Comparison of ENCODE assay signal across 17 cellular contexts in the genomic region with DNA sequence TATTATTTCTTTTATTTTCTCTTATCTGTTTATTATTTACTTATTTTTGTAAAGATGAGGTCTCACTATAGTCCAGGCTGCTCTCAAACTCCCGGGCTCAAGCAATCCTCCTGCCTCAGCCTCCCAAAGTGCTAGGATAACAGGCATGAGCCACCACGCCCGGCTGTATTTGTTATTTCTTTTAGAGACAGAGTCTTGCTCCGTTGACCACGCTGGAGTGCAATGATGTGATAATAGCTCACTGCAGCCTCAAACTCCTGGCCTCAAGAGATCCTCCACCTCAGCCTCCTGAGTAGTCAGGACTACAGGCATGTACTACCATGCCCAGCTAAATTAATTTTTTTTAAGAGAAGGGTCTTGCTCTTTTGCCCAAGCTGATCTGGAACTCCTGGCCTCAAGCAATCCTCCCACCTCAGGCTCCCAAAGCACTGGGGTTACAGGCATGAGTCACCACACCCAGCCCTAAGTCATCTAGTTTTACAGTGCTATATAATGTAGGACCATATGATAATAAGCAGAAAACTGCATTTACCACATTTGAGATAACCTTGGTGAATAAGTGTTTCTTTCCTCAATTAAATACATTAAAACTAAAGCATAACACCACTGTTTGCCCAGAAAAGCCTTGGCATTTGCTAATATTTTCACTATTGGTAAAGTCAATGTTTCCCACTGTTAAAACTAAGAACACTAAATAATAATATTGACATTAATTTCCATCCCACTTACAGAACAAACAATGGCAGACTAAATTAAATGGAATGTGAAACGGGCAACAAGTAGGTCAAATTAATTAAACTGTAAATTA.
A peak's percentile ranks its signal among the peaks of the same experiment; 100 is the strongest.
DNase-seq lines count a peak whose midpoint lies in the region; ATAC-seq and TF ChIP-seq lines count a peak whose summit lies in the region.
"Had no signal": no experiment of that assay in that cellular context is flagged by ENCODE, and none has a peak within 500 bp of the region (broad histone marks: within the 10 kb centered on the region; RNA-seq: fewer than 3 reads in every experiment).

No MANE protein-coding gene starts in this region.

- intact Hi-C loops in activated CD4-positive, alpha-beta T cell treated with anti-CD3 and anti-CD28 coated beads for 36 hours (cut with DNase I, micrococcal nuclease): loop anchor here in 1 of 2 experiments (2.0 kb wide), 1 partner anchor 44 kb away; no protein-coding TSS in a partner anchor
- intact Hi-C loops in mucosa of descending colon (cut with DNase I, micrococcal nuclease): no loop called here

- no peaks in the 10 kb centered on the region for H3K9me3 ChIP-seq in mucosa of descending colon
- H3K9me3 ChIP-seq: adrenal gland had no signal

- H3K4me3 Mint-ChIP-seq in activated CD4-positive, alpha-beta T cell treated with anti-CD3 and anti-CD28 coated beads for 36 hours: no peak overlapping the region
- H3K4me3 Mint-ChIP-seq in activated T-helper 17 cell treated with anti-CD3 and anti-CD28 coated beads, Interleukin-2, amount 50 U/mL, for 72 hours: no peak overlapping the region
- H3K4me3 Mint-ChIP-seq: activated CD4-positive, alpha-beta T cell treated with anti-CD3 and anti-CD28 coated beads, Interleukin-2, amount 10 ng/mL, durations not matched to agents 7 days and 5 days; CD4-positive, CD25-positive, alpha-beta regulatory T cell; central memory CD8-positive, alpha-beta T cell had no signal

- peak; percentile 24 for DNase-seq in activated CD4-positive, alpha-beta T cell treated with anti-CD3 and anti-CD28 coated beads for 36 hours
- no peak for DNase-seq in activated CD4-positive, alpha-beta T cell treated with anti-CD3 and anti-CD28 coated beads, Interleukin-2, amount 50 U/mL, for 1 hour
- DNase-seq in LoVo (ENCODE audit: low spot score): peak; percentile 15
- DNase-seq in mucosa of descending colon: peak in 1 of 3 donors; percentile 45
- DNase-seq in putamen (ENCODE audit: low spot score): no peak
- DNase-seq in SIG-M5 (lab: John Stamatoyannopoulos, UW): no peak
- DNase-seq: activated CD4-positive, alpha-beta T cell treated with anti-CD3 and anti-CD28 coated beads, Interleukin-2, amount 10 ng/mL, durations not matched to agents 7 days and 5 days; adrenal gland; CD4-positive, CD25-positive, alpha-beta regulatory T cell; DMS79; hippocampal formation; KG1; NCI-H1436 treated with DMSO at 0.1 percent for 48 hours; NK-92 treated with Interleukin-12 subunit alpha and Interleukin-12 subunit beta, amount 100 ng/mL, for 24 hours had no signal

- ATAC-seq in activated CD4-positive, alpha-beta T cell treated with anti-CD3 and anti-CD28 coated beads for 36 hours: peak; percentile 49
- peak; percentile 77 for ATAC-seq in activated T-helper 17 cell treated with anti-CD3 and anti-CD28 coated beads, Interleukin-2, amount 50 U/mL, for 72 hours (replicated peaks)
- ATAC-seq in mucosa of descending colon: peak; percentile 95
- ATAC-seq in HG02870 (IDR thresholded peaks at IDR 0.05; ENCODE audit: unreplicated experiment): no peak

- CTCF ChIA-PET in activated CD4-positive, alpha-beta T cell treated with anti-CD3 and anti-CD28 coated beads for 36 hours (lab: Charles Lee): interaction anchor here (0.6 to 0.7 kb wide), 2 partner anchors 23 to 412 kb away, joined by 3 to 4 read pairs; no protein-coding TSS in a partner anchor

- H3K4me1 ChIP-seq in mucosa of descending colon (ENCODE audit: low read depth): peaks cover 7% of the 10 kb centered on the region

- peaks cover 23% of the 10 kb centered on the region for H3K4me1 Mint-ChIP-seq in activated CD4-positive, alpha-beta T cell treated with anti-CD3 and anti-CD28 coated beads for 36 hours
- peaks cover 21% of the 10 kb centered on the region for H3K4me1 Mint-ChIP-seq in activated T-helper 17 cell treated with anti-CD3 and anti-CD28 coated beads, Interleukin-2, amount 50 U/mL, for 72 hours
- H3K4me1 Mint-ChIP-seq: activated CD4-positive, alpha-beta T cell treated with anti-CD3 and anti-CD28 coated beads, Interleukin-2, amount 10 ng/mL, durations not matched to agents 7 days and 5 days had no signal

- H3K27ac Mint-ChIP-seq in activated CD4-positive, alpha-beta T cell treated with anti-CD3 and anti-CD28 coated beads for 36 hours: no peak overlapping the region
- H3K27ac Mint-ChIP-seq in activated T-helper 17 cell treated with anti-CD3 and anti-CD28 coated beads, Interleukin-2, amount 50 U/mL, for 72 hours: no peak overlapping the region
- H3K27ac Mint-ChIP-seq: activated CD4-positive, alpha-beta T cell treated with anti-CD3 and anti-CD28 coated beads, Interleukin-2, amount 10 ng/mL, durations not matched to agents 7 days and 5 days; CD4-positive, CD25-positive, alpha-beta regulatory T cell had no signal

- no peaks in the 10 kb centered on the region for H3K27me3 Mint-ChIP-seq in activated CD4-positive, alpha-beta T cell treated with anti-CD3 and anti-CD28 coated beads for 36 hours
- no peaks in the 10 kb centered on the region for H3K27me3 Mint-ChIP-seq in activated T-helper 17 cell treated with anti-CD3 and anti-CD28 coated beads, Interleukin-2, amount 50 U/mL, for 72 hours
- H3K27me3 Mint-ChIP-seq: activated CD4-positive, alpha-beta T cell treated with anti-CD3 and anti-CD28 coated beads, Interleukin-2, amount 10 ng/mL, durations not matched to agents 7 days and 5 days; CD4-positive, CD25-positive, alpha-beta regulatory T cell; central memory CD8-positive, alpha-beta T cell had no signal

- H3K9me3 Mint-ChIP-seq in activated CD4-positive, alpha-beta T cell treated with anti-CD3 and anti-CD28 coated beads for 36 hours (ENCODE audit: low read depth): no peaks in the 10 kb centered on the region
- no peaks in the 10 kb centered on the region for H3K9me3 Mint-ChIP-seq in activated T-helper 17 cell treated with anti-CD3 and anti-CD28 coated beads, Interleukin-2, amount 50 U/mL, for 72 hours
- H3K9me3 Mint-ChIP-seq: activated CD4-positive, alpha-beta T cell treated with anti-CD3 and anti-CD28 coated beads, Interleukin-2, amount 10 ng/mL, durations not matched to agents 7 days and 5 days; central memory CD8-positive, alpha-beta T cell had no signal

- H3K36me3 Mint-ChIP-seq in activated CD4-positive, alpha-beta T cell treated with anti-CD3 and anti-CD28 coated beads for 36 hours (ENCODE audit: low read depth): peaks cover 2% of the 10 kb centered on the region
- H3K36me3 Mint-ChIP-seq in activated T-helper 17 cell treated with anti-CD3 and anti-CD28 coated beads, Interleukin-2, amount 50 U/mL, for 72 hours (ENCODE audit: low read depth): no peaks in the 10 kb centered on the region

- no peak for TF ChIP-seq CTCF in mucosa of descending colon (IDR thresholded peaks at IDR 0.05)

- no peaks in the 10 kb centered on the region for H3K36me3 ChIP-seq in mucosa of descending colon (ENCODE audit: low read depth)
- H3K36me3 ChIP-seq: adrenal gland had no signal

- no peak overlapping the region for H3K4me3 ChIP-seq in mucosa of descending colon
- H3K4me3 ChIP-seq: adrenal gland had no signal

- POLR2A ChIA-PET in activated CD4-positive, alpha-beta T cell treated with anti-CD3 and anti-CD28 coated beads for 36 hours (lab: Charles Lee): no interaction called here

Comparison
In these comparisons a context has a peak if more than half of its experiments do, and no peak if none do; other contexts are left out.
1. DNase-seq: peak in activated CD4-positive, alpha-beta T cell treated with anti-CD3 and anti-CD28 coated beads for 36 hours (single experiment) and LoVo (single experiment); none in activated CD4-positive, alpha-beta T cell treated with anti-CD3 and anti-CD28 coated beads, Interleukin-2, amount 50 U/mL, for 1 hour (single experiment), putamen (single experiment) and SIG-M5 (single experiment).